Comparison of ENCODE assay signal across 8 cellular contexts in genomic region chr3:43692085-43692484, GRCh38. TPM values are rescaled to one million over a fixed set of nuclear protein-coding genes. Genes with fewer than 3 reads are reported as not detected.
A peak's percentile ranks its signal among the peaks of the same experiment; 100 is the strongest.
DNase-seq lines count a peak whose midpoint lies in the region; ATAC-seq and TF ChIP-seq lines count a peak whose summit lies in the region.

No MANE protein-coding gene starts in this region.

- H3K4me3 Mint-ChIP-seq in brain = peak overlapping the region; percentile 85 to 97 (median 86)

- H3K4me3 ChIP-seq in AG04450 (ENCODE audit: low read depth, low read length) = peak overlapping the region; percentile 85
- peak overlapping the region; percentile 75 for H3K4me3 ChIP-seq in HL-60 (replicated peaks; ENCODE audit: insufficient read depth, low read length)
- H3K4me3 ChIP-seq in mononuclear cell (ENCODE audit: low read length) = peak overlapping the region; percentile 84

- H3K27ac Mint-ChIP-seq in brain = peak overlapping the region in 1 of 5 experiments; percentile 75

- TF ChIP-seq CTCF in AG04450 (IDR thresholded peaks at IDR 0.05; ENCODE audit: low read depth, low read length) = no peak
- no peak for TF ChIP-seq CTCF in HL-60 (IDR thresholded peaks at IDR 0.05; ENCODE audit: insufficient read depth, low read length)
- TF ChIP-seq CTCF in brain (conservative IDR thresholded peaks at IDR 0.05) = no peak
- no peak for TF ChIP-seq CTCF in RWPE1 (conservative IDR thresholded peaks at IDR 0.05; ENCODE audit: low read depth)

- DNase-seq in AG04450 (ENCODE audit: low read depth, low spot score) (no peak), HL-60 (ENCODE audit: low read depth in 1 of 2, low spot score in 1 of 2) (peak in 1 of 2 experiments; percentile 16), NCI-H345 (lab: John Stamatoyannopoulos, UW) (no peak), activated gamma-delta T cell treated with Interleukin-2 at 50 U/mL for 16 hours (no peak), RWPE1 (ENCODE audit: low spot score) (no peak)

- H3K9me3 Mint-ChIP-seq in brain = peaks cover 0 to 3% (median 0%) of the 10 kb centered on the region in 5 experiments

- POLR2A ChIA-PET in AG04450 (lab: Yijun Ruan, JAX) = no interaction called here
- POLR2A ChIA-PET in RWPE1 (lab: Yijun Ruan, JAX; ENCODE audit: low non-redundant PET) = no interaction called here

- H3K4me1 Mint-ChIP-seq in brain = peaks cover 56% of the 10 kb centered on the region

- peaks cover 41% of the 10 kb centered on the region for H3K4me1 ChIP-seq in mononuclear cell (ENCODE audit: insufficient read depth, low read length)

- H3K36me3 Mint-ChIP-seq in brain = no peaks in the 10 kb centered on the region

- no peak overlapping the region for H3K27ac ChIP-seq in AG04450 (ENCODE audit: low read depth, low read length)
- H3K27ac ChIP-seq in HL-60 (replicated peaks) = peak overlapping the region; percentile 76
- H3K27ac ChIP-seq in RWPE1 = no peak overlapping the region

- no peaks in the 10 kb centered on the region for H3K27me3 ChIP-seq in AG04450 (ENCODE audit: control insufficient read depth, insufficient read depth, low read length)
- no peaks in the 10 kb centered on the region for H3K27me3 ChIP-seq in HL-60 (ENCODE audit: insufficient read depth, poor library complexity, severe bottlenecking)
- H3K27me3 ChIP-seq in mononuclear cell (ENCODE audit: insufficient read depth, low read length) = no peaks in the 10 kb centered on the region

- H3K27me3 Mint-ChIP-seq in brain = peaks cover 10% of the 10 kb centered on the region

- CTCF ChIA-PET in AG04450 (lab: Charles Lee) (interaction anchor here (1.1 kb wide), 1 partner anchor 76 kb away, joined by 3 read pairs; no protein-coding TSS in a partner anchor), RWPE1 (lab: Yijun Ruan, JAX) (no interaction called here)

- ATAC-seq in GM18517 (IDR thresholded peaks at IDR 0.05; ENCODE audit: unreplicated experiment) = no peak

- H3K9me3 ChIP-seq in AG04450 (ENCODE audit: control insufficient read depth, insufficient read depth, low read length) = no peaks in the 10 kb centered on the region; the same call in 1 of the 2 replicates
- H3K9me3 ChIP-seq in mononuclear cell (ENCODE audit: low read depth, low read length) = no peaks in the 10 kb centered on the region

RNA-seq across cellular contexts. Expression of gene ABHD5, which starts 1.3 kb away (rescaled TPM):
- polyA plus RNA-seq in AG04450 (2011; rRNA removed) (63.5 and 88.7 TPM in 2 replicates), brain (ENCODE audit: insufficient read depth, low read depth, low replicate concordance) (28.1 TPM)
- 41.7 and 59.4 TPM in 2 replicates for polyA minus RNA-seq in AG04450 (2011; rRNA and poly(A)+ RNA removed)
- 22.7 TPM for total RNA-seq in mononuclear cell
